1 cellular context compared by ENCODE assay signal in genomic region chr2:144048631-144049060, GRCh38.
TF ChIP-seq lines count a peak whose summit lies in the region.

No MANE protein-coding gene starts in this region.

TF ChIP-seq in K562, 482 proteins besides CTCF, POLR2A, EP300 and RAD21 (continued from another document and continues in another):
- TF ChIP-seq ZNF398 (CRISPR knock-in tag; IDR thresholded peaks at IDR 0.05) (no peak), ARID1B (IDR thresholded peaks at IDR 0.05) (peak; percentile 81), EGR1 (conservative IDR thresholded peaks at IDR 0.05) (peak; percentile 69), PHF21A (IDR thresholded peaks at IDR 0.05; ENCODE audit: borderline replicate concordance, low read depth) (no peak), GTF2F1 (IDR thresholded peaks at IDR 0.05; ENCODE audit: low read depth, low read length) (no peak), POLR3A (IDR thresholded peaks at IDR 0.05; ENCODE audit: borderline replicate concordance, extremely low read depth, insufficient read depth, insufficient read length) (no peak), HMGN3 (IDR thresholded peaks at IDR 0.05; ENCODE audit: borderline replicate concordance, extremely low read depth, insufficient read length, low read depth, low read length) (no peak), MTA2 (IDR thresholded peaks at IDR 0.05; ENCODE audit: low read depth) (peak; percentile 66), L3MBTL2 (IDR thresholded peaks at IDR 0.05) (no peak), DPF2 (IDR thresholded peaks at IDR 0.05) (peak; percentile 79), PTTG1 (tag; IDR thresholded peaks at IDR 0.05; ENCODE audit: low read depth) (no peak), ZNF324 (CRISPR knock-in tag; IDR thresholded peaks at IDR 0.05) (no peak), SRSF1 (IDR thresholded peaks at IDR 0.05; ENCODE audit: low read depth, low read length) (no peak), ZNF740 (CRISPR knock-in tag; IDR thresholded peaks at IDR 0.05) (0 out of 2 replicates have a peak, but pooled peaks have one; percentile 42), ZNF740 (tag; IDR thresholded peaks at IDR 0.05) (no peak), SRSF7 (optimal IDR thresholded peaks at IDR 0.05; ENCODE audit: low read depth, low read length) (no peak), ZC3H11A (IDR thresholded peaks at IDR 0.05; ENCODE audit: low read depth, low read length) (no peak), ZNF384 (IDR thresholded peaks at IDR 0.05; ENCODE audit: low read depth, low read length) (no peak), CBFB (CRISPR knock-in tag; IDR thresholded peaks at IDR 0.05) (no peak), ZNF589 (CRISPR knock-in tag; IDR thresholded peaks at IDR 0.05; ENCODE audit: low read depth) (no peak), MEF2A (IDR thresholded peaks at IDR 0.05; ENCODE audit: control insufficient read depth, low read depth, low read length) (no peak), ZNF311 (CRISPR knock-in tag; IDR thresholded peaks at IDR 0.05) (no peak), ZNF143 (CRISPR knock-in tag; IDR thresholded peaks at IDR 0.05) (no peak), ZBTB1 (CRISPR knock-in tag; IDR thresholded peaks at IDR 0.05; ENCODE audit: borderline replicate concordance, low read depth) (no peak), UBTF (IDR thresholded peaks at IDR 0.05; ENCODE audit: borderline replicate concordance in 1 of 2, low read depth in 2 of 2, low read length in 2 of 2) (no peak), MYC (IDR thresholded peaks at IDR 0.05; ENCODE audit: low read depth, low read length) (no peak), MYC (CRISPR knock-in tag; IDR thresholded peaks at IDR 0.05; ENCODE audit: borderline replicate concordance, low read depth) (no peak), FUS (optimal IDR thresholded peaks at IDR 0.05; ENCODE audit: low read depth, low read length) (no peak), HINFP (tag; conservative IDR thresholded peaks at IDR 0.05; ENCODE audit: low read depth) (no peak), SMARCC2 (IDR thresholded peaks at IDR 0.05; ENCODE audit: low read depth) (no peak), ARID4B (CRISPR knock-in tag; IDR thresholded peaks at IDR 0.05) (no peak), MCM5 (IDR thresholded peaks at IDR 0.05; ENCODE audit: low read depth) (no peak), ZNF785 (CRISPR knock-in tag; IDR thresholded peaks at IDR 0.05) (no peak), MIER1 (IDR thresholded peaks at IDR 0.05; ENCODE audit: low read depth) (no peak), EHMT2 (IDR thresholded peaks at IDR 0.05) (no peak), TRIM25 (IDR thresholded peaks at IDR 0.05; ENCODE audit: borderline replicate concordance) (no peak), CEBPB (tag; IDR thresholded peaks at IDR 0.05) (0 out of 2 replicates have a peak, but pooled peaks have one; percentile 18), TAF9B (IDR thresholded peaks at IDR 0.05; ENCODE audit: partially characterized antibody) (no peak), HDAC1 (IDR thresholded peaks at IDR 0.05) (0 out of 4 replicates have a peak, but pooled peaks of 1 of the 2 experiments have one; percentile 27), MLLT1 (IDR thresholded peaks at IDR 0.05) (no peak), SIRT6 (IDR thresholded peaks at IDR 0.05; ENCODE audit: low read depth, low read length) (no peak), NCOR1 (IDR thresholded peaks at IDR 0.05) (peak; percentile 57), ETS1 (conservative IDR thresholded peaks at IDR 0.05; ENCODE audit: control insufficient read depth, low read depth, low read length) (no peak), ZHX1 (conservative IDR thresholded peaks at IDR 0.05; ENCODE audit: low read length) (no peak), TCF3 (CRISPR knock-in tag; IDR thresholded peaks at IDR 0.05) (peak; percentile 48; the same call in 1 of the 2 replicates), TAL1 (IDR thresholded peaks at IDR 0.05) (peak; percentile 44; the same call in 1 of the 2 replicates), SMC3 (conservative IDR thresholded peaks at IDR 0.05; ENCODE audit: insufficient read depth, low read depth, low read length) (no peak), NR1H2 (CRISPR knock-in tag; IDR thresholded peaks at IDR 0.05) (no peak)
